In the genomic region with DNA sequence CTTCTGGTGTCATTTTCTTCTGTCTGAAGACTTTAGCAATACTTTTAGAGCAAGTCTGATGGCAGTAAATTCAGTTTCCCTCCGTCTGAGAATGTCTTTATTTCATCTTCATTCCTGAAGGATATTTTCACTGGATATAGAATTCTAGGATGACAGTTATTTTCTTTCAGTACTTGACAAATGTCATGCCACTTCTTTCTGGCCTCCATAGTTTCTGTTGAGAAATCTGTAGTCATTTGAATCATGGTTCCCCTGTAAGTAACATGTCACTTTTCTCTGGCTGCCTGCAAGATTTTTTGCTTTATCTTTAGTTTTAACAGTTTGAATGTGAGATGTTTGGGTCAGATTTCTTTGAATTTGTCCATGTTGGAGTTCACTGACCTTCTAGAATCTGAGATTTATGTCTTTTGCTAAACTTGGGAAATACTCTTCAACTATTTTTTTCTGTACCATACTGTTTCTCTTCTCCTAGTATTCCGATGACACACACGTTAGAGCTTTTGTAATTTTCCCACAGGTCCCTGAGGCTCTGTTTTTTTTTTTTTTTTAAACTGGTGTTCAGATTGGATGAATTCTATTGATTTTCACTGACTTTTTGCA, we compare ENCODE assay signal across 27 cellular contexts. TPM values are rescaled to one million over a fixed set of nuclear protein-coding genes. Genes with fewer than 3 reads are reported as not detected.
DNase-seq lines count a peak whose midpoint lies in the region; ATAC-seq and TF ChIP-seq lines count a peak whose summit lies in the region.
"Had no signal": no experiment of that assay in that cellular context is flagged by ENCODE, and none has a peak within 500 bp of the region (broad histone marks: within the 10 kb centered on the region; RNA-seq: fewer than 3 reads in every experiment).

No MANE protein-coding gene starts in this region.

- peaks cover 9% of the 10 kb centered on the region for H3K9me3 Mint-ChIP-seq in activated B cell treated with CpG ODN at 0.5 μM for 24 hours

- no peak overlapping the region for H3K4me3 ChIP-seq in fibroblast of mammary gland (ENCODE audit: control insufficient read depth, low read depth, low read length)
- H3K4me3 ChIP-seq: BLaER1, coronary artery, Peyer's patch, SJSA1 had no signal

- H3K4me1 Mint-ChIP-seq in activated B cell treated with CpG ODN at 0.5 μM for 24 hours, result peaks cover 39% of the 10 kb centered on the region

- DNase-seq in DMS53 (lab: John Stamatoyannopoulos, UW) (peak; percentile 29), DMS53 treated with DMSO at 0.1 percent for 48 hours (lab: John Stamatoyannopoulos, UW; ENCODE audit: unreplicated experiment) (no peak), Caki2 (ENCODE audit: low read depth) (peak; percentile 16), activated B cell treated with CpG ODN at 0.5 μM for 24 hours (no peak), fibroblast of mammary gland (ENCODE audit: low read depth) (peak; percentile 15), GM19238 (ENCODE audit: insufficient read length, low spot score) (no peak)
- DNase-seq: activated naive CD8-positive, alpha-beta T cell treated with anti-CD3 and anti-CD28 coated beads, Interleukin-2, amount 10 ng/mL, durations not matched to agents 7 days and 5 days; activated T-cell treated with anti-CD3 and anti-CD28 coated beads, Interleukin-2, amount 50 U/mL, for 24 hours; brain microvascular endothelial cell; Calu3; foreskin melanocyte; kidney glomerular epithelial cell; mammary epithelial cell; naive B cell; NCI-H1436; NCI-H82; occipital lobe; Peyer's patch; stimulated activated CD4-positive, alpha-beta T cell treated with anti-CD3 and anti-CD28 coated beads, Interleukin-12 subunit alpha, Interleukin-12 subunit beta, amount 100 ng/mL, for 4 hours; WERI-Rb-1 had no signal

- no peak overlapping the region for H3K4me3 Mint-ChIP-seq in activated B cell treated with CpG ODN at 0.5 μM for 24 hours
- H3K4me3 Mint-ChIP-seq: activated naive CD8-positive, alpha-beta T cell treated with anti-CD3 and anti-CD28 coated beads, Interleukin-2, amount 10 ng/mL, durations not matched to agents 7 days and 5 days; activated T-cell treated with anti-CD3 and anti-CD28 coated beads, Interleukin-2, amount 50 U/mL, for 24 hours; naive B cell; T-helper 2 cell treated with Interferon-gamma antibody and Interleukin-4, amounts not matched to agents 5 μg/mL and 100 μg/mL, for 36 hours had no signal

- TF ChIP-seq CTCF in activated B cell treated with CpG ODN at 0.5 μM for 24 hours (IDR thresholded peaks at IDR 0.05), result no peak
- no peak for TF ChIP-seq CTCF in fibroblast of mammary gland (conservative IDR thresholded peaks at IDR 0.05; ENCODE audit: control insufficient read depth, insufficient read depth, low read depth, low read length)

- peaks cover 72% of the 10 kb centered on the region for H3K36me3 Mint-ChIP-seq in activated B cell treated with CpG ODN at 0.5 μM for 24 hours (ENCODE audit: low read depth)

- in situ Hi-C loops in Caki2 (cut with HindIII; ENCODE audit: low pct_unique_long_range_greater_than_20kb, low sequenced_read_pairs), result no loop called here

- CTCF ChIA-PET in activated B cell treated with CpG ODN at 0.5 μM for 24 hours (lab: Charles Lee), result no interaction called here

- peak overlapping the region; percentile 47 for H3K27ac Mint-ChIP-seq in activated B cell treated with CpG ODN at 0.5 μM for 24 hours
- H3K27ac Mint-ChIP-seq: activated naive CD8-positive, alpha-beta T cell treated with anti-CD3 and anti-CD28 coated beads, Interleukin-2, amount 10 ng/mL, durations not matched to agents 7 days and 5 days; activated T-cell treated with anti-CD3 and anti-CD28 coated beads, Interleukin-2, amount 50 U/mL, for 24 hours; T-helper 2 cell treated with Interferon-gamma antibody and Interleukin-4, amounts not matched to agents 5 μg/mL and 100 μg/mL, for 36 hours had no signal

- no peak for ATAC-seq in activated B cell treated with CpG ODN at 0.5 μM for 24 hours (ENCODE audit: low read depth)
- ATAC-seq in GM18511 (IDR thresholded peaks at IDR 0.05; ENCODE audit: unreplicated experiment), result no peak
- ATAC-seq in GM18907 (IDR thresholded peaks at IDR 0.05; ENCODE audit: unreplicated experiment), result no peak

- no peaks in the 10 kb centered on the region for H3K27me3 Mint-ChIP-seq in activated B cell treated with CpG ODN at 0.5 μM for 24 hours
- H3K27me3 Mint-ChIP-seq: activated naive CD8-positive, alpha-beta T cell treated with anti-CD3 and anti-CD28 coated beads, Interleukin-2, amount 10 ng/mL, durations not matched to agents 7 days and 5 days; activated T-cell treated with anti-CD3 and anti-CD28 coated beads, Interleukin-2, amount 50 U/mL, for 24 hours; naive B cell had no signal

- POLR2A ChIA-PET in activated B cell treated with CpG ODN at 0.5 μM for 24 hours (lab: Charles Lee), result no interaction called here

- intact Hi-C loops in activated B cell treated with CpG ODN at 0.5 μM for 24 hours (cut with micrococcal nuclease), result no loop called here

RNA-seq across cellular contexts. Expression of gene RMND5A, which starts 30.2 kb away (rescaled TPM):
- total RNA-seq in Caki2 (2014; rRNA removed; shearing (Covaris generic); ENCODE audit: low replicate concordance), result 36.9 and 61.4 TPM in 2 replicates
- total RNA-seq in activated B cell treated with CpG ODN at 0.5 μM for 24 hours, result 26.0 and 26.9 TPM in 2 replicates

RNA-seq across cellular contexts. Expression of gene CD8A, which starts 40.4 kb away (rescaled TPM):
- not detected in 2 replicates for total RNA-seq in Caki2 (2014; rRNA removed; shearing (Covaris generic); ENCODE audit: low replicate concordance)
- 0.18 and 0.24 TPM in 2 replicates for total RNA-seq in activated B cell treated with CpG ODN at 0.5 μM for 24 hours
- total RNA-seq: SJSA1, urinary bladder had no signal

Comparison
In these comparisons a context has a peak if more than half of its experiments do, and no peak if none do; other contexts are left out.
1. DNase-seq: peak in DMS53 (single experiment), Caki2 (single experiment) and fibroblast of mammary gland (single experiment); none in DMS53 treated with DMSO at 0.1 percent for 48 hours (single experiment), activated B cell treated with CpG ODN at 0.5 μM for 24 hours (single experiment) and GM19238 (single experiment).